In the genomic region with DNA sequence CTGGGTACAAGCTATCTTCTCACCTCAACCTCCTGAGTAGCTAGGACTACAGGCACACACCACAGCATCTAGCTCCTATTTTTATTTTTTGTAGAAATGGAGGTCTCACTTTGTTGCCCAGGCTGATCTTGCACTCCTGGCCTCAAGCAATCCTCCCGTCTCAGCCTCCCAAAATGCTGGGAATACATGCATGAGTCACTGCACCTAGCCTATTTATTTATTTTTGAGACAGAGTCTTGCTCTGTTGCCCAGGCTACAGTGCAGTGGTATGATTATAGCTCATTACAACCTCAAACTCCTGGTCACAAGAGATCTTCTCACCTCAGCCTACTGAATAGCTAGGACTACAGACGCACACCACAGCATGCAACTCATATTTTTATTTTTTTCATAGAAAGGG, we compare ENCODE assay signal across 1 cellular context.
TF ChIP-seq lines count a peak whose summit lies in the region.

No MANE protein-coding gene starts in this region.

TF ChIP-seq in HepG2, 621 proteins besides CTCF, POLR2A, EP300 and RAD21:
- TF ChIP-seq ZBTB20 (CRISPR knock-in tag; IDR thresholded peaks at IDR 0.05; ENCODE audit: borderline replicate concordance, low read depth) (no peak), ZNF121 (CRISPR knock-in tag; IDR thresholded peaks at IDR 0.05) (peak; percentile 24; the same call in 1 of the 2 replicates)
